8 cellular contexts compared by ENCODE assay signal in genomic region chr7:27156508-27156898, GRCh38. TPM values are rescaled to one million over a fixed set of nuclear protein-coding genes. Genes with fewer than 3 reads are reported as not detected.
DNase-seq lines count a peak whose midpoint lies in the region; ATAC-seq and TF ChIP-seq lines count a peak whose summit lies in the region.

Gene HOXA7 (minus strand): TSS chr7:27156675. CDS start chr7:27156545, 130 bp downstream.

- no peaks in the 10 kb centered on the region for H3K36me3 ChIP-seq in iPS DF 6.9 (ENCODE audit: control insufficient read depth, insufficient read depth, low read length)
- H3K36me3 ChIP-seq in spleen: no peaks in the 10 kb centered on the region

- DNase-seq in AG10803 (ENCODE audit: low read depth) (peak; percentile 74), HEK293T (ENCODE audit: extremely low spot score) (no peak), T-cell (no peak), iPS DF 6.9 (ENCODE audit: low read depth, low spot score) (no peak), spleen (peak; percentile 74)

- peak within 1 kb of the TSS; percentile 77 for H3K4me3 ChIP-seq in AG10803 (ENCODE audit: low read length)
- peak within 1 kb of the TSS; percentile 10; the same call in 1 of the 2 replicates for H3K4me3 ChIP-seq in iPS DF 6.9 (ENCODE audit: low read length)
- peak within 1 kb of the TSS in 7 of 8 donors; percentile 24 to 67 (median 37) for H3K4me3 ChIP-seq in spleen

- peaks cover 97% of the 10 kb centered on the region for H3K27me3 ChIP-seq in iPS DF 6.9 (ENCODE audit: control insufficient read depth, insufficient read depth, low read length)
- peaks cover 24 to 100% (median 99%) of the 10 kb centered on the region in 7 donors for H3K27me3 ChIP-seq in spleen (replicated peaks in 1 of 7)

- no CpG with 5 or more reads among the region's 33 CpGs for WGBS in iPS DF 6.9 (ENCODE audit: insufficient coverage, insufficient read length)
- WGBS in spleen, 5 donors: 1 to 3% (median 2%) methylated on average over 20 to 33 of the region's 33 CpGs

- no peak for TF ChIP-seq CTCF in AG10803 (conservative IDR thresholded peaks at IDR 0.05; ENCODE audit: low read length)
- no peak for TF ChIP-seq CTCF in spleen (IDR thresholded peaks at IDR 0.05 in 8 of 11, conservative IDR thresholded peaks at IDR 0.05 in 3 of 11)

- no peaks in the 10 kb centered on the region for H3K9me3 Mint-ChIP-seq in T-cell

- TF ChIP-seq POLR2A in spleen (IDR thresholded peaks at IDR 0.05): no peak

- peak within 1 kb of the TSS; percentile 16 to 82 for H3K27ac Mint-ChIP-seq in T-cell

- intact Hi-C loops in spleen (cut with DNase I; ENCODE audit: low total_unique reads): no loop called here

- no peak for ATAC-seq in T-cell (replicated peaks in 1 of 4)
- no peak for ATAC-seq in GM18858 (IDR thresholded peaks at IDR 0.05; ENCODE audit: unreplicated experiment)
- no peak for ATAC-seq in HG02610 (IDR thresholded peaks at IDR 0.05; ENCODE audit: unreplicated experiment)
- no peak for ATAC-seq in GM19395 (IDR thresholded peaks at IDR 0.05; ENCODE audit: unreplicated experiment)

- H3K4me3 Mint-ChIP-seq in T-cell: peak within 1 kb of the TSS; percentile 13 to 84 (median 21)

- H3K27me3 Mint-ChIP-seq in T-cell: peaks cover 62 to 86% of the 10 kb centered on the region in 2 donors

- H3K4me1 Mint-ChIP-seq in T-cell: peaks cover 58 to 64% (median 63%) of the 10 kb centered on the region in 3 donors

- CTCF ChIA-PET in HEK293T (lab: Yijun Ruan, JAX): interaction anchor here (1.0 to 1.4 kb wide), 2 partner anchors 13 to 787 kb away, joined by 3 to 4 read pairs; no protein-coding TSS in a partner anchor
- CTCF ChIA-PET in T-cell (lab: Charles Lee): interaction anchor here in 1 of 2 donors (0.5 to 0.7 kb wide), 3 partner anchors 1012 to 1300 kb away, joined by 3 to 4 read pairs (median 3); no protein-coding TSS in a partner anchor

- no peaks in the 10 kb centered on the region for H3K9me3 ChIP-seq in iPS DF 6.9 (ENCODE audit: control insufficient read depth, insufficient read depth, low read length)
- peaks cover 0 to 4% (median 0%) of the 10 kb centered on the region in 8 donors for H3K9me3 ChIP-seq in spleen

- H3K4me1 ChIP-seq in iPS DF 6.9 (ENCODE audit: control insufficient read depth, insufficient read depth, low read length) (peaks cover 3% of the 10 kb centered on the region), spleen (peaks cover 14 to 92% (median 68%) of the 10 kb centered on the region in 6 donors)

- H3K27ac ChIP-seq in iPS DF 6.9 (ENCODE audit: low read length) (no peak within 1 kb of the TSS), spleen (peak within 1 kb of the TSS in 7 of 8 donors; percentile 47 to 82 (median 78))

- POLR2A ChIA-PET in HEK293T (lab: Yijun Ruan, JAX) (interaction anchor here (0.5 to 17.5 kb wide), 25 partner anchors 9 to 1302 kb away, joined by 3 to 367 read pairs (median 3); partner anchors contain the start of genes HOXA1, HOXA10, HOXA11 and HOXA5), T-cell (lab: Charles Lee) (interaction anchor here in 1 of 2 donors (0.8 kb wide), 1 partner anchor 14 kb away, joined by 5 read pairs; no protein-coding TSS in a partner anchor)

- no peaks in the 10 kb centered on the region for H3K36me3 Mint-ChIP-seq in T-cell

TF ChIP-seq in HEK293T, 16 proteins besides CTCF, POLR2A, EP300 and RAD21:
- peak; percentile 78 for TF ChIP-seq PKNOX1 (IDR thresholded peaks at IDR 0.05)
- TF ChIP-seq L3MBTL2 (conservative IDR thresholded peaks at IDR 0.05): peak; percentile 34
- no peak for TF ChIP-seq ELF4 (IDR thresholded peaks at IDR 0.05)
TF ChIP-seq in HEK293T: peak in this region for 2.

RNA-seq across cellular contexts. Expression of gene HOXA7, which starts in this region (rescaled TPM):
- total RNA-seq in T-cell: under 1 TPM in 1 of 5 donors, not detected in 4; 0.67 TPM
- 1 to 10 TPM; 1.0 to 8.0 (median 2.6) TPM for total RNA-seq in spleen
- polyA plus RNA-seq in spleen: 1 to 10 TPM in 1 of 3 donors, under 1 TPM in 2; 0.55 to 1.4 (median 0.80) TPM

Comparison
In these comparisons a context has a peak if more than half of its experiments do, and no peak if none do; other contexts are left out.
1. DNase-seq: peak in AG10803 (single experiment) and spleen (single experiment); none in HEK293T (single experiment), T-cell (0 of 34) and iPS DF 6.9 (single experiment).
2. H3K4me3 ChIP-seq: peak in every context shown above with its lines; median percentile 77 in AG10803; 37 in spleen; 10 in iPS DF 6.9.